ENCODE assay signal across 24 cellular contexts in genomic region chr3:76038949-76039348, GRCh38.
"Had no signal": no experiment of that assay in that cellular context is flagged by ENCODE, and none has a peak within 500 bp of the region (broad histone marks: within the 10 kb centered on the region; RNA-seq: fewer than 3 reads in every experiment).

No MANE protein-coding gene starts in this region.

- H3K4me1 Mint-ChIP-seq: activated T-helper 17 cell treated with anti-CD3 and anti-CD28 coated beads, Interleukin-2, amount 50 U/mL, for 72 hours; central memory CD8-positive, alpha-beta T cell; immature natural killer cell had no signal

- H3K9me3 ChIP-seq: gastrocnemius medialis, left ventricle myocardium inferior, neutrophil, ovary, psoas muscle, right atrium auricular region, testis, uterus had no signal

- DNase-seq: activated T-cell treated with anti-CD3 and anti-CD28 coated beads, Interleukin-2, amount 50 U/mL, for 1 hour; aorta; effector memory CD4-positive, alpha-beta T cell; gastrocnemius medialis; head of caudate nucleus; hypothalamus; immature natural killer cell; left ventricle myocardium inferior; ovary; psoas muscle; spleen; stimulated activated CD4-positive, alpha-beta T cell treated with anti-CD3 and anti-CD28 coated beads, Interleukin-4, amount 100 ng/mL, for 1 hour; stimulated activated naive CD4-positive, alpha-beta T cell; testis; trophoblast cell; uterus had no signal

- H3K4me3 ChIP-seq: gastrocnemius medialis, left ventricle myocardium inferior, ovary, psoas muscle, right atrium auricular region, spleen, testis, uterus had no signal

- H3K4me1 ChIP-seq: gastrocnemius medialis, left ventricle myocardium inferior, psoas muscle, right atrium auricular region, spleen, testis, uterus had no signal

- H3K4me3 Mint-ChIP-seq: activated T-helper 17 cell treated with anti-CD3 and anti-CD28 coated beads, Interleukin-2, amount 50 U/mL, for 72 hours; central memory CD8-positive, alpha-beta T cell; immature natural killer cell; natural killer cell treated with Interleukin-12 subunit alpha and Interleukin-12 subunit beta and Interleukin-15 and Interleukin-18, amount 100 ng/mL, for 72 hours had no signal

- H3K27me3 Mint-ChIP-seq: activated T-helper 17 cell treated with anti-CD3 and anti-CD28 coated beads, Interleukin-2, amount 50 U/mL, for 72 hours; central memory CD8-positive, alpha-beta T cell; natural killer cell treated with Interleukin-12 subunit alpha and Interleukin-12 subunit beta and Interleukin-15 and Interleukin-18, amount 100 ng/mL, for 72 hours had no signal

- H3K36me3 Mint-ChIP-seq: activated naive CD4-positive, alpha-beta T cell treated with anti-CD3 and anti-CD28 coated beads, Interleukin-2, amount 50 U/mL, for 72 hours had no signal

- H3K36me3 ChIP-seq: gastrocnemius medialis, left ventricle myocardium inferior, neutrophil, ovary, right atrium auricular region, spleen, uterus had no signal

- H3K27ac ChIP-seq: gastrocnemius medialis, left ventricle myocardium inferior, neutrophil, ovary, psoas muscle, right atrium auricular region, spleen, testis, uterus had no signal

- FAIRE-seq: colon, TTC549 had no signal

- ATAC-seq: activated naive CD4-positive, alpha-beta T cell treated with anti-CD3 and anti-CD28 coated beads, Interleukin-2, amount 50 U/mL, for 72 hours; activated T-helper 17 cell treated with anti-CD3 and anti-CD28 coated beads, Interleukin-2, amount 50 U/mL, for 72 hours; gastrocnemius medialis; natural killer cell treated with Interleukin-12 subunit alpha and Interleukin-12 subunit beta and Interleukin-15 and Interleukin-18, amount 100 ng/mL, for 72 hours; psoas muscle had no signal

- H3K27me3 ChIP-seq: gastrocnemius medialis, neutrophil, ovary, right atrium auricular region, spleen, testis, uterus had no signal

- H3K27ac Mint-ChIP-seq: activated naive CD4-positive, alpha-beta T cell treated with anti-CD3 and anti-CD28 coated beads, Interleukin-2, amount 50 U/mL, for 72 hours; activated T-helper 17 cell treated with anti-CD3 and anti-CD28 coated beads, Interleukin-2, amount 50 U/mL, for 72 hours; immature natural killer cell; natural killer cell treated with Interleukin-12 subunit alpha and Interleukin-12 subunit beta and Interleukin-15 and Interleukin-18, amount 100 ng/mL, for 72 hours had no signal
